ENCODE assay signal across 1 cellular context in genomic region chr1:155202731-155203515, GRCh38.
A peak's percentile ranks its signal among the peaks of the same experiment; 100 is the strongest.
TF ChIP-seq lines count a peak whose summit lies in the region.

No MANE protein-coding gene starts in this region.

TF ChIP-seq in H1, 55 proteins besides CTCF, POLR2A, EP300 and RAD21:
- TF ChIP-seq KDM5A (IDR thresholded peaks at IDR 0.05; ENCODE audit: low read length) (no peak), POLR2AphosphoS5 (IDR thresholded peaks at IDR 0.05; ENCODE audit: low read depth, low read length) (0 out of 2 replicates have a peak, but pooled peaks have one; percentile 51), SIX5 (IDR thresholded peaks at IDR 0.05; ENCODE audit: low read depth, low read length) (no peak)
TF ChIP-seq in H1: peak in this region for 1.
